ENCODE assay signal across 9 cellular contexts in the genomic region with DNA sequence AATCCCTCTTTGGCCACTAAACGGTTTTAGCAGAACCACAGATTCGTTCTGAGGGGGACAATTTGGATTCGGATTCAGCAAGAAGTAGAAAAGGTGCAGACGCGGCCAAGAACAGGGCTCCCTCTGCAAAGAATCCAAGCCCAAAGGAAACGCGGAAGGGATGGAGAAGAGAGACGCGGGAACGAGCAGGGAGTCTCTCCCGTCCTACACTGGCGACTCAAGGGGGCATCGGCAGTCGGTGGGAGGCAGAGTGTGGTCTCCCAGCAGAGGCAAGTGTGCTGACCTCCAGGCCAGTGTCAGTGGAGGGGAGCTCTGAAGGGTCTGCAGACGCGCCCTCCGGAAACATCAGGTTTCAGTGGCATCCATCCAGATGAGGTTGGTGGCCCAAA. TPM values are rescaled to one million over a fixed set of nuclear protein-coding genes. Genes with fewer than 3 reads are reported as not detected.
DNase-seq lines count a peak whose midpoint lies in the region; ATAC-seq and TF ChIP-seq lines count a peak whose summit lies in the region.
"Had no signal": no experiment of that assay in that cellular context is flagged by ENCODE, and none has a peak within 500 bp of the region (broad histone marks: within the 10 kb centered on the region; RNA-seq: fewer than 3 reads in every experiment).

No MANE protein-coding gene starts in this region.

- no peak for TF ChIP-seq CTCF in chondrocyte (IDR thresholded peaks at IDR 0.05)

- H3K27me3 Mint-ChIP-seq in chondrocyte (ENCODE audit: low read depth): peaks cover 81% of the 10 kb centered on the region
- H3K27me3 Mint-ChIP-seq in naive thymus-derived CD8-positive, alpha-beta T cell: peaks cover 34 to 67% (median 62%) of the 10 kb centered on the region in 5 donors

- peaks cover 8 to 35% (median 21%) of the 10 kb centered on the region in 10 experiments; a peak in 17 of 20 replicates for H3K4me1 ChIP-seq in BLaER1 treated with 17β-estradiol and CSF1 and Interleukin-3, amounts not matched to agents 10 nM and 100 nM
- 0 out of 2 replicates have a peak, but pooled peaks cover 11% of the 10 kb centered on the region for H3K4me1 ChIP-seq in HUES48 (ENCODE audit: control insufficient read depth, insufficient read depth, low read length)

- H3K27ac Mint-ChIP-seq in chondrocyte (ENCODE audit: unreplicated experiment): no peak overlapping the region
- H3K27ac Mint-ChIP-seq in naive thymus-derived CD8-positive, alpha-beta T cell: peak overlapping the region in 1 of 10 donors; percentile 72

- H3K9me3 ChIP-seq in BLaER1 treated with 17β-estradiol and CSF1 and Interleukin-3, amounts not matched to agents 10 nM and 100 nM (replicated peaks in 1 of 11): 0 out of 22 replicates have a peak, but pooled peaks cover 0 to 5% (median 0%) of the 10 kb centered on the region in 11 experiments
- no peaks in the 10 kb centered on the region for H3K9me3 ChIP-seq in HUES48 (ENCODE audit: control insufficient read depth, insufficient read depth, low read length)

- peaks cover 78 to 100% (median 96%) of the 10 kb centered on the region in 11 experiments for H3K27me3 ChIP-seq in BLaER1 treated with 17β-estradiol and CSF1 and Interleukin-3, amounts not matched to agents 10 nM and 100 nM
- peaks cover 62% of the 10 kb centered on the region for H3K27me3 ChIP-seq in HUES48 (ENCODE audit: control insufficient read depth, insufficient read depth, low read length)

- H3K9ac ChIP-seq in BLaER1 treated with 17β-estradiol and CSF1 and Interleukin-3, amounts not matched to agents 10 nM and 100 nM: peak overlapping the region in 1 of 11 experiments; percentile 77; a peak in 1 of 22 replicates
- H3K9ac ChIP-seq in HUES48 (ENCODE audit: low read depth, low read length): no peak overlapping the region

- H3K9me3 Mint-ChIP-seq in chondrocyte (ENCODE audit: low read depth): no peaks in the 10 kb centered on the region
- H3K9me3 Mint-ChIP-seq in naive thymus-derived CD8-positive, alpha-beta T cell: peaks cover 0 to 6% (median 0%) of the 10 kb centered on the region in 9 donors

- peak overlapping the region; percentile 96 to 99 (median 98) for H3K4me2 ChIP-seq in BLaER1 treated with 17β-estradiol and CSF1 and Interleukin-3, amounts not matched to agents 10 nM and 100 nM

- H3K27ac ChIP-seq in BLaER1 treated with 17β-estradiol and CSF1 and Interleukin-3, amounts not matched to agents 10 nM and 100 nM: no peak overlapping the region
- H3K27ac ChIP-seq in HUES48 (ENCODE audit: low read depth, low read length): no peak overlapping the region

- intact Hi-C loops in posterior vena cava (cut with DNase I): no loop called here

- DNase-seq in chondrocyte (ENCODE audit: low spot score): no peak
- no peak for DNase-seq in naive thymus-derived CD8-positive, alpha-beta T cell
- no peak for DNase-seq in posterior vena cava (ENCODE audit: low spot score)
- DNase-seq in mucosa of gallbladder (ENCODE audit: low spot score): no peak
- DNase-seq in NK-92 treated with Interleukin-12 subunit alpha and Interleukin-12 subunit beta, amount 100 ng/mL, for 24 hours (lab: John Stamatoyannopoulos, UW): no peak
- no peak for DNase-seq in inferior parietal cortex (ENCODE audit: extremely low spot score)
- DNase-seq: HCEC 1CT had no signal

- ATAC-seq in naive thymus-derived CD8-positive, alpha-beta T cell: no peak

- peak overlapping the region in 7 of 10 experiments; percentile 55 to 73 (median 64); a peak in 12 of 20 replicates for H3K4me3 ChIP-seq in BLaER1 treated with 17β-estradiol and CSF1 and Interleukin-3, amounts not matched to agents 10 nM and 100 nM
- peak overlapping the region; percentile 69 for H3K4me3 ChIP-seq in HUES48 (ENCODE audit: low read depth, low read length)

- H3K36me3 Mint-ChIP-seq in chondrocyte (ENCODE audit: low read depth): peaks cover 1% of the 10 kb centered on the region
- H3K36me3 Mint-ChIP-seq in naive thymus-derived CD8-positive, alpha-beta T cell: peaks cover 0 to 6% (median 2%) of the 10 kb centered on the region in 3 donors

- peaks cover 10% of the 10 kb centered on the region for H3K4me1 Mint-ChIP-seq in chondrocyte (ENCODE audit: low read depth)
- H3K4me1 Mint-ChIP-seq in naive thymus-derived CD8-positive, alpha-beta T cell: peaks cover 13 to 48% (median 25%) of the 10 kb centered on the region in 4 donors

- peak overlapping the region; percentile 58 for H3K4me3 Mint-ChIP-seq in chondrocyte (ENCODE audit: unreplicated experiment)
- H3K4me3 Mint-ChIP-seq in naive thymus-derived CD8-positive, alpha-beta T cell: peak overlapping the region; percentile 46 to 83 (median 76)

- H3K36me3 ChIP-seq in BLaER1 treated with 17β-estradiol and CSF1 and Interleukin-3, amounts not matched to agents 10 nM and 100 nM: no peaks in the 10 kb centered on the region
- H3K36me3 ChIP-seq in HUES48 (ENCODE audit: control insufficient read depth, insufficient read depth, low read length): no peaks in the 10 kb centered on the region

- H4K20me1 ChIP-seq in BLaER1 treated with 17β-estradiol and CSF1 and Interleukin-3, amounts not matched to agents 10 nM and 100 nM: peaks cover 0 to 33% (median 20%) of the 10 kb centered on the region in 11 experiments; a peak in 15 of 22 replicates

- POLR2A ChIA-PET in naive thymus-derived CD8-positive, alpha-beta T cell (lab: Charles Lee): no interaction called here

RNA-seq across cellular contexts. Expression of gene TMEM163, which starts 1.1 kb away (rescaled TPM):
- total RNA-seq in chondrocyte: 0.07 TPM in 1 of 3 replicates, not detected in the others
- not detected for total RNA-seq in naive thymus-derived CD8-positive, alpha-beta T cell
- under 1 TPM in 1 of 3 donors, not detected in 2; 0.24 TPM for polyA plus RNA-seq in naive thymus-derived CD8-positive, alpha-beta T cell
- total RNA-seq in posterior vena cava: under 1 TPM; 0.19 to 0.24 TPM
- total RNA-seq in mucosa of gallbladder: 36.1 TPM

Comparison
In these comparisons a context has a peak if more than half of its experiments do, and no peak if none do; other contexts are left out.
1. RNA of gene TMEM163, which starts 1.1 kb away (total RNA-seq): 36.1 TPM in mucosa of gallbladder (single experiment); 0.19 to 0.24 TPM in posterior vena cava, 0.07 TPM in chondrocyte and not detected in naive thymus-derived CD8-positive, alpha-beta T cell; every median in the first group is over 10 times any median in the second.